8 cellular contexts compared by ENCODE assay signal in genomic region chr16:87391950-87392822, GRCh38. TPM values are rescaled to one million over a fixed set of nuclear protein-coding genes. Genes with fewer than 3 reads are reported as not detected.
DNase-seq lines count a peak whose midpoint lies in the region; ATAC-seq and TF ChIP-seq lines count a peak whose summit lies in the region.

TSS of gene MAP1LC3B (plus strand) at chr16:87392336. CDS start at chr16:87392428, 92 bp downstream.

- peaks cover 12% of the 10 kb centered on the region; the same call in 1 of the 2 replicates for H3K36me3 ChIP-seq in BLaER1

- H3K27me3 Mint-ChIP-seq in activated CD4-positive, alpha-beta T cell treated with anti-CD3 and anti-CD28 coated beads, Interleukin-2, amount 10 ng/mL, durations not matched to agents 7 days and 5 days: no peaks in the 10 kb centered on the region

- peak within 1 kb of the TSS; percentile 93 for H3K4me3 ChIP-seq in BLaER1
- peak within 1 kb of the TSS; percentile 90 for H3K4me3 ChIP-seq in coronary artery

- H3K4me1 Mint-ChIP-seq in activated CD4-positive, alpha-beta T cell treated with anti-CD3 and anti-CD28 coated beads, Interleukin-2, amount 10 ng/mL, durations not matched to agents 7 days and 5 days: peaks cover 59% of the 10 kb centered on the region

- POLR2A ChIA-PET in activated CD4-positive, alpha-beta T cell treated with anti-CD3 and anti-CD28 coated beads, Interleukin-2, amount 10 ng/mL, durations not matched to agents 7 days and 5 days (lab: Charles Lee): no interaction called here

- H3K4me2 ChIP-seq in BLaER1: peak within 1 kb of the TSS; percentile 92

- peak; percentile 92 for DNase-seq in NCI-H69 (lab: John Stamatoyannopoulos, UW)
- DNase-seq in activated CD4-positive, alpha-beta T cell treated with anti-CD3 and anti-CD28 coated beads, Interleukin-2, amount 10 ng/mL, durations not matched to agents 7 days and 5 days: peak; percentile 96
- peak; percentile 97 for DNase-seq in coronary artery (ENCODE audit: low spot score)
- DNase-seq in left lobe of liver (ENCODE audit: low spot score): peak; percentile 99
- DNase-seq in stimulated activated CD4-positive, alpha-beta T cell treated with anti-CD3 and anti-CD28 coated beads, Interleukin-2, amount 100 ng/mL, for 24 hours: peak; percentile 97 to 98

- H3K9me3 ChIP-seq in BLaER1: no peaks in the 10 kb centered on the region

- H3K4me3 Mint-ChIP-seq in activated CD4-positive, alpha-beta T cell treated with anti-CD3 and anti-CD28 coated beads, Interleukin-2, amount 10 ng/mL, durations not matched to agents 7 days and 5 days: peak within 1 kb of the TSS; percentile 91

- no peak for TF ChIP-seq CTCF in coronary artery (IDR thresholded peaks at IDR 0.05)

- ATAC-seq in GM19328 (IDR thresholded peaks at IDR 0.05; ENCODE audit: unreplicated experiment): peak; percentile 69
- ATAC-seq in HG03469 (IDR thresholded peaks at IDR 0.05; ENCODE audit: unreplicated experiment): peak; percentile 32
- peak; percentile 82 for ATAC-seq in left lobe of liver

- no peaks in the 10 kb centered on the region for H3K27me3 ChIP-seq in BLaER1

- peaks cover 16% of the 10 kb centered on the region for H3K36me3 Mint-ChIP-seq in activated CD4-positive, alpha-beta T cell treated with anti-CD3 and anti-CD28 coated beads, Interleukin-2, amount 10 ng/mL, durations not matched to agents 7 days and 5 days (ENCODE audit: low read depth)

- no peaks in the 10 kb centered on the region for H3K9me3 Mint-ChIP-seq in activated CD4-positive, alpha-beta T cell treated with anti-CD3 and anti-CD28 coated beads, Interleukin-2, amount 10 ng/mL, durations not matched to agents 7 days and 5 days

- peaks cover 51% of the 10 kb centered on the region for H4K20me1 ChIP-seq in BLaER1

- peak within 1 kb of the TSS; percentile 98 for H3K9ac ChIP-seq in BLaER1

- peak within 1 kb of the TSS; percentile 97 for H3K27ac Mint-ChIP-seq in activated CD4-positive, alpha-beta T cell treated with anti-CD3 and anti-CD28 coated beads, Interleukin-2, amount 10 ng/mL, durations not matched to agents 7 days and 5 days

- H3K27ac ChIP-seq in BLaER1 (peak within 1 kb of the TSS; percentile 97), coronary artery (peak within 1 kb of the TSS; percentile 97 to 98)

- CTCF ChIA-PET in activated CD4-positive, alpha-beta T cell treated with anti-CD3 and anti-CD28 coated beads, Interleukin-2, amount 10 ng/mL, durations not matched to agents 7 days and 5 days (lab: Charles Lee): interaction anchor here (2.7 kb wide), 1 partner anchor 8 kb away, joined by 21 read pairs; the partner anchor contains the start of gene FBXO31

- H3K4me1 ChIP-seq in BLaER1: peaks cover 67% of the 10 kb centered on the region

RNA-seq across cellular contexts. Expression of gene MAP1LC3B, which starts in this region (rescaled TPM):
- total RNA-seq in activated CD4-positive, alpha-beta T cell treated with anti-CD3 and anti-CD28 coated beads, Interleukin-2, amount 10 ng/mL, durations not matched to agents 7 days and 5 days: 10 to 100 TPM; 50.5 to 55.4 TPM
- 15.1 TPM for total RNA-seq in left lobe of liver

Comparison
In these comparisons a context has a peak if more than half of its experiments do, and no peak if none do; other contexts are left out.
1. Peak in every context shown above with its lines: DNase-seq, ATAC-seq, H3K4me3 ChIP-seq and H3K27ac ChIP-seq.
2. ATAC-seq: peak in every context shown above with its lines; median percentile 82 in left lobe of liver; 69 in GM19328; 32 in HG03469.